1 cellular context compared by ENCODE assay signal in the genomic region with DNA sequence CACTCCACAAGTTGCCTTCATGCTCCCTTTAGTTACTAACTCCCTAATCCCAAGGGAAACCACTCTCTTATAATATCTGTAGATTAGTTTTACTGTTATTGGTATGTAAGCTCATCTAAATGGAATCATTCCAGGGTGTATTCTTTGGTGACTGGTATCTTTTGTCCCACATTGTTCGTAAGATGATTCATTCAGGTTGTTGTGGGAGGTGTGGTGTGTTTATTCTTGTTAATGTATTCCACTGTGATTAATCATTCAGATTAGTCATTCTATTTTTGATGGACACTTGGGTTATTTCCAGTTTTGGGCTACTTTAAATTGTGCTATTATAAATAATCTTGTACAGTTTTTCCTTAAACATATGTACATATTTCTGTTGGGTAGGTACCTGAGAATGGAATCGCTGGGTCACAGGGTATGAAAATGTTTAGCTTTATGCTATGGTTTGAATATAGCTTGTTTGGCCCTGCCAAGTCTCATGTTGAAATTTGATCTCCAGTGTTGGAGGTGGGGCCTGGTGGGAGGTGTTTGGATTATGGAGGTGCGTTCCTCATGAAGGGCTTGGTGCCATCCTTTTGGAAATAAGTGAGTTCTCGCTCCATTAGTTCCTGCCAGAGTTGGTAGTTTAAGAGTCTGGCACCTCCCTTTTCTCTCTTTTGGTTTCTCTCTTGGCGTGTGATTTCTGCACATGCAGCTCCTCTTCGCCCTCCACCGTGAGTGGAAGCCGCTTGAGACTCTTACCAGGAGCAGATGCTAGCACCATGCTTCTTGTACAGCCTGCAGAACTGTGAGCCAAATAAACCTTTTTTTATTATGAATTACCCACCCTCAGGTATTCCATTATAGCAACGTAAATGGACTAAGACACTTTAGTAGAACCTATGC.
TF ChIP-seq lines count a peak whose summit lies in the region.

No MANE protein-coding gene starts in this region.

TF ChIP-seq in K562, 482 proteins besides CTCF, POLR2A, EP300 and RAD21 (continued from another document):
- TF ChIP-seq, protein P1, sequence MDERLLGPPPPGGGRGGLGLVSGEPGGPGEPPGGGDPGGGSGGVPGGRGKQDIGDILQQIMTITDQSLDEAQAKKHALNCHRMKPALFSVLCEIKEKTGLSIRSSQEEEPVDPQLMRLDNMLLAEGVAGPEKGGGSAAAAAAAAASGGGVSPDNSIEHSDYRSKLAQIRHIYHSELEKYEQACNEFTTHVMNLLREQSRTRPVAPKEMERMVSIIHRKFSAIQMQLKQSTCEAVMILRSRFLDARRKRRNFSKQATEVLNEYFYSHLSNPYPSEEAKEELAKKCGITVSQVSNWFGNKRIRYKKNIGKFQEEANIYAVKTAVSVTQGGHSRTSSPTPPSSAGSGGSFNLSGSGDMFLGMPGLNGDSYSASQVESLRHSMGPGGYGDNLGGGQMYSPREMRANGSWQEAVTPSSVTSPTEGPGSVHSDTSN (CRISPR knock-in tag; IDR thresholded peaks at IDR 0.05; ENCODE audit: low read depth) = no peak
- TF ChIP-seq, protein P1 (tag; conservative IDR thresholded peaks at IDR 0.05; ENCODE audit: low read depth) = peak; percentile 82
- TF ChIP-seq CBFA2T3 (IDR thresholded peaks at IDR 0.05) = peak; percentile 79
- 0 out of 2 replicates have a peak, but pooled peaks have one; percentile 11 for TF ChIP-seq GATA2 (CRISPR knock-in tag; IDR thresholded peaks at IDR 0.05)
- peak; percentile 58 for TF ChIP-seq NFIC (IDR thresholded peaks at IDR 0.05)
- TF ChIP-seq HCFC1 (IDR thresholded peaks at IDR 0.05; ENCODE audit: low read depth, low read length) = no peak
- TF ChIP-seq, protein P2, sequence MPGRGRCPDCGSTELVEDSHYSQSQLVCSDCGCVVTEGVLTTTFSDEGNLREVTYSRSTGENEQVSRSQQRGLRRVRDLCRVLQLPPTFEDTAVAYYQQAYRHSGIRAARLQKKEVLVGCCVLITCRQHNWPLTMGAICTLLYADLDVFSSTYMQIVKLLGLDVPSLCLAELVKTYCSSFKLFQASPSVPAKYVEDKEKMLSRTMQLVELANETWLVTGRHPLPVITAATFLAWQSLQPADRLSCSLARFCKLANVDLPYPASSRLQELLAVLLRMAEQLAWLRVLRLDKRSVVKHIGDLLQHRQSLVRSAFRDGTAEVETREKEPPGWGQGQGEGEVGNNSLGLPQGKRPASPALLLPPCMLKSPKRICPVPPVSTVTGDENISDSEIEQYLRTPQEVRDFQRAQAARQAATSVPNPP (IDR thresholded peaks at IDR 0.05; ENCODE audit: borderline replicate concordance, insufficient read depth, insufficient read length) = no peak
- TF ChIP-seq JUN (IDR thresholded peaks at IDR 0.05; ENCODE audit: borderline replicate concordance, low read depth, low read length) = peak; percentile 48; the same call in 1 of the 2 replicates
- TF ChIP-seq JUN (CRISPR knock-in tag; IDR thresholded peaks at IDR 0.05; ENCODE audit: borderline replicate concordance) = no peak
- TF ChIP-seq, protein P3, sequence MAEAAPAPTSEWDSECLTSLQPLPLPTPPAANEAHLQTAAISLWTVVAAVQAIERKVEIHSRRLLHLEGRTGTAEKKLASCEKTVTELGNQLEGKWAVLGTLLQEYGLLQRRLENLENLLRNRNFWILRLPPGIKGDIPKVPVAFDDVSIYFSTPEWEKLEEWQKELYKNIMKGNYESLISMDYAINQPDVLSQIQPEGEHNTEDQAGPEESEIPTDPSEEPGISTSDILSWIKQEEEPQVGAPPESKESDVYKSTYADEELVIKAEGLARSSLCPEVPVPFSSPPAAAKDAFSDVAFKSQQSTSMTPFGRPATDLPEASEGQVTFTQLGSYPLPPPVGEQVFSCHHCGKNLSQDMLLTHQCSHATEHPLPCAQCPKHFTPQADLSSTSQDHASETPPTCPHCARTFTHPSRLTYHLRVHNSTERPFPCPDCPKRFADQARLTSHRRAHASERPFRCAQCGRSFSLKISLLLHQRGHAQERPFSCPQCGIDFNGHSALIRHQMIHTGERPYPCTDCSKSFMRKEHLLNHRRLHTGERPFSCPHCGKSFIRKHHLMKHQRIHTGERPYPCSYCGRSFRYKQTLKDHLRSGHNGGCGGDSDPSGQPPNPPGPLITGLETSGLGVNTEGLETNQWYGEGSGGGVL (CRISPR knock-in tag; IDR thresholded peaks at IDR 0.05) = no peak
- TF ChIP-seq, protein P4, sequence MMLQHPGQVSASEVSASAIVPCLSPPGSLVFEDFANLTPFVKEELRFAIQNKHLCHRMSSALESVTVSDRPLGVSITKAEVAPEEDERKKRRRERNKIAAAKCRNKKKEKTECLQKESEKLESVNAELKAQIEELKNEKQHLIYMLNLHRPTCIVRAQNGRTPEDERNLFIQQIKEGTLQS (IDR thresholded peaks at IDR 0.05) = peak; percentile 73
- TF ChIP-seq, protein P4 (CRISPR knock-in tag; conservative IDR thresholded peaks at IDR 0.05) = no peak
- TF ChIP-seq, protein P5, sequence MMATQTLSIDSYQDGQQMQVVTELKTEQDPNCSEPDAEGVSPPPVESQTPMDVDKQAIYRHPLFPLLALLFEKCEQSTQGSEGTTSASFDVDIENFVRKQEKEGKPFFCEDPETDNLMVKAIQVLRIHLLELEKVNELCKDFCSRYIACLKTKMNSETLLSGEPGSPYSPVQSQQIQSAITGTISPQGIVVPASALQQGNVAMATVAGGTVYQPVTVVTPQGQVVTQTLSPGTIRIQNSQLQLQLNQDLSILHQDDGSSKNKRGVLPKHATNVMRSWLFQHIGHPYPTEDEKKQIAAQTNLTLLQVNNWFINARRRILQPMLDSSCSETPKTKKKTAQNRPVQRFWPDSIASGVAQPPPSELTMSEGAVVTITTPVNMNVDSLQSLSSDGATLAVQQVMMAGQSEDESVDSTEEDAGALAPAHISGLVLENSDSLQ (IDR thresholded peaks at IDR 0.05) = peak; percentile 86
- no peak for TF ChIP-seq TCF7 (IDR thresholded peaks at IDR 0.05; ENCODE audit: borderline replicate concordance)
- no peak for TF ChIP-seq SLC30A9 (CRISPR knock-in tag; IDR thresholded peaks at IDR 0.05)
- no peak for TF ChIP-seq TCF7L2 (IDR thresholded peaks at IDR 0.05; ENCODE audit: low read depth, low read length)
- no peak for TF ChIP-seq ZNF583 (CRISPR knock-in tag; IDR thresholded peaks at IDR 0.05)
- TF ChIP-seq ZNF165 (CRISPR knock-in tag; IDR thresholded peaks at IDR 0.05; ENCODE audit: borderline replicate concordance) = no peak
- TF ChIP-seq POLR2H (tag; IDR thresholded peaks at IDR 0.05; ENCODE audit: low read depth) = no peak
- peak; percentile 21; the same call in 1 of the 2 replicates for TF ChIP-seq MTA2 (IDR thresholded peaks at IDR 0.05; ENCODE audit: low read depth)
- no peak for TF ChIP-seq ZFP1 (CRISPR knock-in tag; IDR thresholded peaks at IDR 0.05)
- TF ChIP-seq SMARCE1 (IDR thresholded peaks at IDR 0.05) = peak; percentile 79
- peak; percentile 33; the same call in 1 of the 2 replicates for TF ChIP-seq STAT5A (IDR thresholded peaks at IDR 0.05; ENCODE audit: borderline replicate concordance, low read length)
- TF ChIP-seq ARID1B (IDR thresholded peaks at IDR 0.05) = peak; percentile 84
- TF ChIP-seq SOX6 (IDR thresholded peaks at IDR 0.05) = peak; percentile 56
- peak; percentile 73; the same call in 1 of the 2 replicates for TF ChIP-seq JUND (IDR thresholded peaks at IDR 0.05; ENCODE audit: borderline replicate concordance, low read depth, low read length)
- TF ChIP-seq JUND (tag; IDR thresholded peaks at IDR 0.05; ENCODE audit: borderline replicate concordance, low read depth, low read length) = peak; percentile 54; the same call in 2 of the 3 replicates
- peak; percentile 40 for TF ChIP-seq FOS (IDR thresholded peaks at IDR 0.05; ENCODE audit: extremely low read depth, insufficient read length)
- no peak for TF ChIP-seq MYC (IDR thresholded peaks at IDR 0.05; ENCODE audit: low read depth, low read length)
- no peak for TF ChIP-seq MYC (CRISPR knock-in tag; IDR thresholded peaks at IDR 0.05; ENCODE audit: borderline replicate concordance, low read depth)
- TF ChIP-seq, protein P6, sequence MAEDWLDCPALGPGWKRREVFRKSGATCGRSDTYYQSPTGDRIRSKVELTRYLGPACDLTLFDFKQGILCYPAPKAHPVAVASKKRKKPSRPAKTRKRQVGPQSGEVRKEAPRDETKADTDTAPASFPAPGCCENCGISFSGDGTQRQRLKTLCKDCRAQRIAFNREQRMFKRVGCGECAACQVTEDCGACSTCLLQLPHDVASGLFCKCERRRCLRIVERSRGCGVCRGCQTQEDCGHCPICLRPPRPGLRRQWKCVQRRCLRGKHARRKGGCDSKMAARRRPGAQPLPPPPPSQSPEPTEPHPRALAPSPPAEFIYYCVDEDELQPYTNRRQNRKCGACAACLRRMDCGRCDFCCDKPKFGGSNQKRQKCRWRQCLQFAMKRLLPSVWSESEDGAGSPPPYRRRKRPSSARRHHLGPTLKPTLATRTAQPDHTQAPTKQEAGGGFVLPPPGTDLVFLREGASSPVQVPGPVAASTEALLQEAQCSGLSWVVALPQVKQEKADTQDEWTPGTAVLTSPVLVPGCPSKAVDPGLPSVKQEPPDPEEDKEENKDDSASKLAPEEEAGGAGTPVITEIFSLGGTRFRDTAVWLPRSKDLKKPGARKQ (CRISPR knock-in tag; IDR thresholded peaks at IDR 0.05) = no peak
- TF ChIP-seq ZBTB1 (CRISPR knock-in tag; IDR thresholded peaks at IDR 0.05; ENCODE audit: borderline replicate concordance, low read depth) = no peak
- TF ChIP-seq, protein P7, sequence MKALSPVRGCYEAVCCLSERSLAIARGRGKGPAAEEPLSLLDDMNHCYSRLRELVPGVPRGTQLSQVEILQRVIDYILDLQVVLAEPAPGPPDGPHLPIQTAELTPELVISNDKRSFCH (CRISPR knock-in tag; IDR thresholded peaks at IDR 0.05) = no peak
- TF ChIP-seq, protein P7 (tag; IDR thresholded peaks at IDR 0.05) = no peak
- peak; percentile 64 for TF ChIP-seq TCF3 (CRISPR knock-in tag; IDR thresholded peaks at IDR 0.05)
- TF ChIP-seq TEAD4 (IDR thresholded peaks at IDR 0.05; ENCODE audit: low read length) = peak; percentile 71
- no peak for TF ChIP-seq TEAD4 (CRISPR knock-in tag; IDR thresholded peaks at IDR 0.05; ENCODE audit: borderline replicate concordance)
- TF ChIP-seq ZFX (CRISPR knock-in tag; IDR thresholded peaks at IDR 0.05) = no peak
- TF ChIP-seq MEIS2 (IDR thresholded peaks at IDR 0.05; ENCODE audit: partially characterized antibody) = peak; percentile 90
- TF ChIP-seq PYGO2 (tag; IDR thresholded peaks at IDR 0.05) = no peak
- 0 out of 2 replicates have a peak, but pooled peaks have one; percentile 25 for TF ChIP-seq SMARCC2 (IDR thresholded peaks at IDR 0.05; ENCODE audit: low read depth)
- peak; percentile 31; the same call in 1 of the 2 replicates for TF ChIP-seq TAL1 (IDR thresholded peaks at IDR 0.05)
- peak; percentile 50 for TF ChIP-seq NCOR1 (IDR thresholded peaks at IDR 0.05)
- peak; percentile 42; the same call in 1 of the 2 replicates for TF ChIP-seq EGR1 (conservative IDR thresholded peaks at IDR 0.05)
